In genomic region chr1:7406641-7407546, GRCh38 we compare ENCODE assay signal across 17 cellular contexts.
DNase-seq lines count a peak whose midpoint lies in the region; ATAC-seq, FAIRE-seq and TF ChIP-seq lines count a peak whose summit lies in the region.
"Had no signal": no experiment of that assay in that cellular context is flagged by ENCODE, and none has a peak within 500 bp of the region (broad histone marks: within the 10 kb centered on the region; RNA-seq: fewer than 3 reads in every experiment).

No MANE protein-coding gene starts in this region.

- no peak for TF ChIP-seq CTCF in psoas muscle (IDR thresholded peaks at IDR 0.05)

- H3K9me3 ChIP-seq in aorta (ENCODE audit: control insufficient read depth, low read length) (no peaks in the 10 kb centered on the region), psoas muscle (no peaks in the 10 kb centered on the region)

- H3K27ac ChIP-seq in aorta (ENCODE audit: low read depth in 1 of 2, low read length in 2 of 2) (no peak overlapping the region), psoas muscle (no peak overlapping the region)

- DNase-seq in activated effector memory CD4-positive, alpha-beta T cell treated with anti-CD3 and anti-CD28 coated beads, Interleukin-2, amount 50 U/mL, for 16 hours: peak; percentile 51
- DNase-seq in activated effector memory CD4-positive, alpha-beta T cell treated with Interleukin-2 at 50 U/mL for 16 hours: no peak
- DNase-seq in NCI-H526 (lab: John Stamatoyannopoulos, UW): peak; percentile 78 to 83
- peak; percentile 20 for DNase-seq in iPS-NIHi7 (ENCODE audit: extremely low spot score)
- DNase-seq in aorta: peak; percentile 20 to 59
- no peak for DNase-seq in psoas muscle
- DNase-seq in GM19239 (ENCODE audit: insufficient read length, low spot score): no peak
- DNase-seq: activated naive CD4-positive, alpha-beta T cell treated with anti-CD3 and anti-CD28 coated beads for 36 hours; CD8-positive, alpha-beta memory T cell; effector CD4-positive, alpha-beta T cell; NCI-H774; nephron progenitor cell; right cardiac atrium; Right ventricle myocardium superior; stimulated activated CD4-positive, alpha-beta T cell treated with anti-CD3 and anti-CD28 coated beads, Interleukin-2, amount 100 ng/mL, for 48 hours had no signal

- no peaks in the 10 kb centered on the region for H3K27me3 ChIP-seq in aorta (ENCODE audit: control insufficient read depth in 1 of 2, insufficient read depth in 2 of 2, low read length in 1 of 2)
- H3K27me3 ChIP-seq in psoas muscle (ENCODE audit: insufficient read depth in 3 of 3, low read length in 2 of 3): no peaks in the 10 kb centered on the region

- 92 to 93% methylated on average over 18 of the region's 18 CpGs for WGBS in aorta, 2 donors
- 80 to 86% (median 84%) methylated on average over 18 of the region's 18 CpGs for whole genome bisulfite sequencing in psoas muscle, 3 donors

- no peaks in the 10 kb centered on the region for H3K4me1 ChIP-seq in aorta (ENCODE audit: control insufficient read depth in 1 of 2, insufficient read depth in 2 of 2, low read length in 2 of 2)
- no peaks in the 10 kb centered on the region for H3K4me1 ChIP-seq in psoas muscle

- intact Hi-C loops in aorta (cut with DNase I) (no loop called here), psoas muscle (cut with DNase I) (no loop called here)

- H3K36me3 ChIP-seq in aorta (ENCODE audit: control insufficient read depth in 1 of 2, insufficient read depth in 2 of 2, low read length in 1 of 2): no peaks in the 10 kb centered on the region
- H3K36me3 ChIP-seq in psoas muscle (ENCODE audit: insufficient read depth in 1 of 2, low read depth in 1 of 2): no peaks in the 10 kb centered on the region

- no peak overlapping the region for H3K4me3 ChIP-seq in aorta (ENCODE audit: low read length in 2 of 2)
- no peak overlapping the region for H3K4me3 ChIP-seq in psoas muscle

- ATAC-seq in aorta (ENCODE audit: low FRiP score) (no peak), psoas muscle (no peak), HG03196 (IDR thresholded peaks at IDR 0.05; ENCODE audit: unreplicated experiment) (no peak)
- ATAC-seq: HCT116, right cardiac atrium had no signal

- FAIRE-seq in GM19239 (lab: Jason Lieb, UNC): no peak

Comparison
In these comparisons a context has a peak if more than half of its experiments do, and no peak if none do; other contexts are left out.
1. DNase-seq: peak in activated effector memory CD4-positive, alpha-beta T cell treated with anti-CD3 and anti-CD28 coated beads, Interleukin-2, amount 50 U/mL, for 16 hours (single experiment), NCI-H526 (2 of 2), iPS-NIHi7 (single experiment) and aorta (2 of 2); none in activated effector memory CD4-positive, alpha-beta T cell treated with Interleukin-2 at 50 U/mL for 16 hours (single experiment), psoas muscle (0 of 2) and GM19239 (single experiment).